Comparison of ENCODE assay signal across 8 cellular contexts in the genomic region with DNA sequence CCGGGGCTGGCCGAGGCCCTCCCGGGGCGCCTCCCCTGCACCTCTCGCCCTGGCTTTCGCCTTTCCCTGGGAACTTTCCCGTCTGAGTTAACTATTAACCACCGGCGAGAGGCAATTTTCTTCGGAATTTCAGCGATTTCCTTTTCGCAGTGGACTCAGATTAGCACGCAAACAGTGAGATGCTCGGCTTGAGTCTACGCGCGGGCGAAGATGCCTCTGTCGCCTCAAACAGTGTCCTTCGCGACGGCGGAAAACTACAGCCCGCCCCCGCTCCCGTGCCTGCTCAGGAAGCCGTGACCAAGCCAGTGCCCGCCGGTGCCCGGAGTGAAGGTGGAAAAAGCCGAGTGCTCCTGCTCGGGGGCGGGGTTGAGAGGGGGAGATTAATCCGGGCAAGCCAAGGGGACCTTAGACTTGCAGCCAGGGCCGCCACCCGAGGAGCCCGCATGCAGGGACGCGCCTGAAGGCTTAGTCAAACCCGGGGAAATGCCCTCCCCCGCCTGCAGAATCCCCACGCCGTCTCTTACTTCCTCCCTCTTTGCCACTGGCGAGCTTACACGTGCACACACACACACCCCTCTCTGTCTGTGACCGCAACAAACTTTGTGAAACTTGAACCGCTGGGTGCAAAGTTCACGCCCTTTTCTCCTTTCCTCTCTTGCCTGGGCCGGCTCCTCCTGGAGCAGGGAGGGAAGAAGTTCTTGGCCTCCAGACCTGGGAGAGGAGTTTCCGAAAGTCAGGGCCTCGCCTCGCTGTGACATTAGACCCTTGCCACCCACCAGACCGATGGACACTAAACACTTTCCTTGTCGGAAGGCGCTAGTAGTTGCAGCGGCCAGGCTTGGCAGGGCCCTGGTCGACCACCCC. TPM values are rescaled to one million over a fixed set of nuclear protein-coding genes. Genes with fewer than 3 reads are reported as not detected.
DNase-seq lines count a peak whose midpoint lies in the region; ATAC-seq lines count a peak whose summit lies in the region.

No MANE protein-coding gene starts in this region.

- peak; percentile 61 for ATAC-seq in GM18517 (IDR thresholded peaks at IDR 0.05; ENCODE audit: unreplicated experiment)
- peak; percentile 59 for ATAC-seq in HG03439 (IDR thresholded peaks at IDR 0.05; ENCODE audit: unreplicated experiment)
- ATAC-seq in activated naive CD8-positive, alpha-beta T cell treated with anti-CD3 and anti-CD28 coated beads, Interleukin-2, amount 10 ng/mL, durations not matched to agents 7 days and 5 days (ENCODE audit: low read depth), result peak; percentile 43
- ATAC-seq in memory B cell (ENCODE audit: low read depth), result peak; percentile 89
- ATAC-seq in HG02884 (IDR thresholded peaks at IDR 0.05; ENCODE audit: unreplicated experiment), result no peak

- no peak overlapping the region for H3K27ac Mint-ChIP-seq in activated naive CD8-positive, alpha-beta T cell treated with anti-CD3 and anti-CD28 coated beads, Interleukin-2, amount 10 ng/mL, durations not matched to agents 7 days and 5 days
- peak overlapping the region; percentile 4 for H3K27ac Mint-ChIP-seq in memory B cell

- DNase-seq in AG08395 (ENCODE audit: low spot score) (peak; percentile 31), memory B cell (ENCODE audit: low spot score in 2 of 2) (peak in 1 of 2 donors; percentile 40), T-helper 9 cell (no peak), NCI-H82 (lab: John Stamatoyannopoulos, UW) (no peak)
- DNase-seq in activated naive CD8-positive, alpha-beta T cell treated with anti-CD3 and anti-CD28 coated beads, Interleukin-2, amount 10 ng/mL, durations not matched to agents 7 days and 5 days, result no peak

- peaks cover 13% of the 10 kb centered on the region for H3K4me1 Mint-ChIP-seq in activated naive CD8-positive, alpha-beta T cell treated with anti-CD3 and anti-CD28 coated beads, Interleukin-2, amount 10 ng/mL, durations not matched to agents 7 days and 5 days
- H3K4me1 Mint-ChIP-seq in memory B cell, result peaks cover 21% of the 10 kb centered on the region

- H3K36me3 Mint-ChIP-seq in activated naive CD8-positive, alpha-beta T cell treated with anti-CD3 and anti-CD28 coated beads, Interleukin-2, amount 10 ng/mL, durations not matched to agents 7 days and 5 days, result no peaks in the 10 kb centered on the region
- H3K36me3 Mint-ChIP-seq in memory B cell, result peaks cover 2% of the 10 kb centered on the region

- H3K9me3 Mint-ChIP-seq in activated naive CD8-positive, alpha-beta T cell treated with anti-CD3 and anti-CD28 coated beads, Interleukin-2, amount 10 ng/mL, durations not matched to agents 7 days and 5 days, result no peaks in the 10 kb centered on the region
- no peaks in the 10 kb centered on the region for H3K9me3 Mint-ChIP-seq in memory B cell

- H3K4me3 Mint-ChIP-seq in activated naive CD8-positive, alpha-beta T cell treated with anti-CD3 and anti-CD28 coated beads, Interleukin-2, amount 10 ng/mL, durations not matched to agents 7 days and 5 days, result peak overlapping the region; percentile 70
- peak overlapping the region; percentile 72 for H3K4me3 Mint-ChIP-seq in memory B cell

- peaks cover 93% of the 10 kb centered on the region for H3K27me3 Mint-ChIP-seq in activated naive CD8-positive, alpha-beta T cell treated with anti-CD3 and anti-CD28 coated beads, Interleukin-2, amount 10 ng/mL, durations not matched to agents 7 days and 5 days
- peaks cover 44% of the 10 kb centered on the region for H3K27me3 Mint-ChIP-seq in memory B cell

- POLR2A ChIA-PET in activated naive CD8-positive, alpha-beta T cell treated with anti-CD3 and anti-CD28 coated beads, Interleukin-2, amount 10 ng/mL, durations not matched to agents 7 days and 5 days (lab: Charles Lee), result no interaction called here

RNA-seq across cellular contexts. Expression of a gene that starts 14.4 kb away (rescaled TPM):
- total RNA-seq in activated naive CD8-positive, alpha-beta T cell treated with anti-CD3 and anti-CD28 coated beads, Interleukin-2, amount 10 ng/mL, durations not matched to agents 7 days and 5 days, result not detected
